ENCODE assay signal across 27 cellular contexts in the genomic region with DNA sequence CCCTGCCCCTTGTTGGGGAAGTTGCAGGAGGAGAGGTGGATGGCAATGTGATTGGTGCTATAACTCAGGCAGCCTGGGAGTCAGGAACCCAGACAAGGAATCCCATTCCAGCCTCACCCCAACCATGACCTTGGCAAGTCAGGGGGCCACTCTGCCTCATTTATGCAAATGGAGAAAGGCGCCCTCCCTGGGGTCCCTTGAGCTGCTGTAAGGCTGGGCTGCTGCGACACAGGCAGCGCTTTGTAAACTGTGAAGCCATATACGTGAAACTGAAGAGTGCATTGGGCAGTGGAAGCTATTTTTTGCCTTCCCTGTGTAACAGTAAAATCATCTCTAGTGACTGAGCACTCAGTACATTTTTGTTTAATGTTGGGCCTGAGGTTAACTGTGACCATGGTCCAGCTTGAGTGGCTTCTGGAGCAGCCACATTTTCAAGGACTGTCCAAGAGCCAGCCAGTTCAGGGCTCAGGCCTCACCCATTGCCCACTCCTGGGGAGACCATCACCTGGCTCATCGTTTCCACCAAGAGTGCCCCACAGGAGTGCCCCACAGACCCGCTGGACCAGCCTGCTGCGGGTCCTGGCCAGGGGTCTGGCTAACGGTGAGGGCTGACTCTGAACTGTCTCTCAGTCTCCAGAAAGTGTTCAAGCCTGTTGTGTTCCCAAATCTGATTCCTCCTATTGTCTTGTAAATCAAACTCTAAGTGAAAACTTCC. TPM values are rescaled to one million over a fixed set of nuclear protein-coding genes. Genes with fewer than 3 reads are reported as not detected.
DNase-seq lines count a peak whose midpoint lies in the region; ATAC-seq, FAIRE-seq and TF ChIP-seq lines count a peak whose summit lies in the region.
"Had no signal": no experiment of that assay in that cellular context is flagged by ENCODE, and none has a peak within 500 bp of the region (broad histone marks: within the 10 kb centered on the region; RNA-seq: fewer than 3 reads in every experiment).

No MANE protein-coding gene starts in this region.

- H3K79me2 ChIP-seq in SK-N-SH (ENCODE audit: insufficient read depth) (no peaks in the 10 kb centered on the region; the same call in 1 of the 2 replicates), osteoblast (ENCODE audit: insufficient read depth, low read length) (no peaks in the 10 kb centered on the region)

- no peak for FAIRE-seq in RCC 7860 (lab: Jason Lieb, UNC)
- FAIRE-seq: G401.6, HTR-8/SVneo had no signal

- H3K9ac ChIP-seq in SK-N-SH (no peak overlapping the region), endodermal cell (ENCODE audit: extremely low read depth, low read length, poor library complexity, severe bottlenecking) (no peak overlapping the region), colonic mucosa (ENCODE audit: low read depth in 2 of 2, low read length in 2 of 2) (no peak overlapping the region)

- H3K27me3 Mint-ChIP-seq in endodermal cell (ENCODE audit: insufficient read depth) = no peaks in the 10 kb centered on the region
- H3K27me3 Mint-ChIP-seq: CD8-positive, alpha-beta memory T cell; IgD-negative memory B cell had no signal

- intact Hi-C loops in colonic mucosa (cut with DNase I) = no loop called here

- H3K4me3 ChIP-seq in SK-N-SH (ENCODE audit: low read depth in 2 of 2, low read length in 1 of 2) = no peak overlapping the region
- H3K4me3 ChIP-seq in HEK293 (ENCODE audit: low read depth, low read length) = no peak overlapping the region
- H3K4me3 ChIP-seq in endodermal cell (ENCODE audit: low read length) = no peak overlapping the region
- no peak overlapping the region for H3K4me3 ChIP-seq in osteoblast (ENCODE audit: insufficient read depth, low read length)
- H3K4me3 ChIP-seq in colonic mucosa = no peak overlapping the region
- H3K4me3 ChIP-seq: SJCRH30 had no signal

- H2AFZ ChIP-seq in SK-N-SH (ENCODE audit: low read depth) = no peak overlapping the region
- no peak overlapping the region for H2AFZ ChIP-seq in osteoblast (ENCODE audit: low read length)

- 96% methylated on average over 4 of the region's 8 CpGs for WGBS in SK-N-SH (ENCODE audit: low lambda C conversion rate)
- WGBS in endodermal cell (ENCODE audit: insufficient coverage in 1 of 2, insufficient read length in 1 of 2), 2 experiments = 96% methylated on average over 7 to 8 of the region's 8 CpGs

- DNase-seq in SK-N-SH (peak; percentile 23), endodermal cell (no peak), osteoblast (ENCODE audit: insufficient read length, low spot score, missing footprints) (peak; percentile 79), RCC 7860 (ENCODE audit: low spot score) (no peak), colonic mucosa (no peak)
- DNase-seq: ACHN, Calu3, DMS153, H9, MV-4-11, NCI-H1105 treated with DMSO at 0.1 percent for 48 hours, NCI-H2081, NCI-H2171, NCI-H345, NCI-H524, NCI-H82, SJCRH30 had no signal

- peaks cover 1% of the 10 kb centered on the region for H3K9me3 Mint-ChIP-seq in endodermal cell
- H3K9me3 Mint-ChIP-seq: CD8-positive, alpha-beta memory T cell; IgD-negative memory B cell had no signal

- H3K9me3 ChIP-seq in SK-N-SH (no peaks in the 10 kb centered on the region), HEK293 (ENCODE audit: control insufficient read depth, insufficient read depth, low read depth, low read length) (no peaks in the 10 kb centered on the region), endodermal cell (ENCODE audit: control insufficient read depth, low read length) (no peaks in the 10 kb centered on the region), osteoblast (ENCODE audit: low read depth, low read length) (no peaks in the 10 kb centered on the region), colonic mucosa (no peaks in the 10 kb centered on the region)
- H3K9me3 ChIP-seq: SJCRH30 had no signal

- peaks cover 4% of the 10 kb centered on the region for H3F3A ChIP-seq in SK-N-SH (replicated peaks; ENCODE audit: insufficient read depth)

- peaks cover 90% of the 10 kb centered on the region for H3K36me3 Mint-ChIP-seq in endodermal cell (ENCODE audit: low read depth)
- H3K36me3 Mint-ChIP-seq: CD8-positive, alpha-beta memory T cell had no signal

- H3K27ac ChIP-seq in SK-N-SH (ENCODE audit: low read depth in 2 of 2, low read length in 1 of 2) (no peak overlapping the region), HEK293 (ENCODE audit: extremely low read depth, low read depth, low read length) (peak overlapping the region; percentile 40; the same call in 1 of the 2 replicates), endodermal cell (ENCODE audit: low read depth, low read length) (peak overlapping the region; percentile 24), osteoblast (ENCODE audit: low read depth, low read length) (no peak overlapping the region), colonic mucosa (no peak overlapping the region)
- H3K27ac ChIP-seq: 22Rv1, C4-2B, SJCRH30 had no signal

- H3K4me2 ChIP-seq in SK-N-SH (no peak overlapping the region), osteoblast (ENCODE audit: insufficient read depth, low read length) (no peak overlapping the region)

- no peak for ATAC-seq in SK-N-SH treated with all-trans-retinoic acid at 6 μM for 48 hours
- no peak for ATAC-seq in GM18511 (IDR thresholded peaks at IDR 0.05; ENCODE audit: unreplicated experiment)
- ATAC-seq: Panc1 had no signal

- POLR2A ChIA-PET in SK-N-SH (lab: Yijun Ruan, JAX) = no interaction called here
- POLR2A ChIA-PET in HEK293 (lab: Yijun Ruan, JAX) = no interaction called here

- CTCF ChIA-PET in SK-N-SH (lab: Yijun Ruan, JAX) = interaction anchor here (0.6 to 5.5 kb wide), 3 partner anchors 19 to 45 kb away, joined by 3 to 27 read pairs (median 3); no protein-coding TSS in a partner anchor
- CTCF ChIA-PET in HEK293 (lab: Yijun Ruan, JAX) = interaction anchor here (0.6 to 1.3 kb wide), 3 partner anchors 19 to 1199 kb away, joined by 3 read pairs; no protein-coding TSS in a partner anchor

- no peak overlapping the region for H3K4me3 Mint-ChIP-seq in endodermal cell
- H3K4me3 Mint-ChIP-seq: CD8-positive, alpha-beta memory T cell; H9; IgD-negative memory B cell had no signal

- H3K36me3 ChIP-seq in SK-N-SH (replicated peaks in 1 of 2; ENCODE audit: control insufficient read depth in 1 of 2, insufficient read depth in 2 of 2, low read length in 1 of 2) (peaks cover 24 to 90% of the 10 kb centered on the region in 2 experiments), HEK293 (ENCODE audit: control insufficient read depth in 2 of 2, insufficient read depth in 1 of 2, low read length in 2 of 2) (peaks cover 70 to 98% of the 10 kb centered on the region in 2 experiments), endodermal cell (ENCODE audit: control insufficient read depth, insufficient read depth, low read length) (peaks cover 91% of the 10 kb centered on the region), osteoblast (ENCODE audit: insufficient read depth, low read length) (peaks cover 90% of the 10 kb centered on the region), colonic mucosa (no peaks in the 10 kb centered on the region)

- TF ChIP-seq RAD21 in SK-N-SH (IDR thresholded peaks at IDR 0.05; ENCODE audit: low read length) = no peak

- H3K27ac Mint-ChIP-seq in endodermal cell = no peak overlapping the region
- H3K27ac Mint-ChIP-seq: CD8-positive, alpha-beta memory T cell had no signal

- H3K4me1 Mint-ChIP-seq in endodermal cell = no peaks in the 10 kb centered on the region
- H3K4me1 Mint-ChIP-seq: CD8-positive, alpha-beta memory T cell; IgD-negative memory B cell had no signal

- no peaks in the 10 kb centered on the region for H3K9me2 ChIP-seq in SK-N-SH

- H4K20me1 ChIP-seq in SK-N-SH (ENCODE audit: insufficient read depth) (no peaks in the 10 kb centered on the region), osteoblast (ENCODE audit: insufficient read depth, low read length) (no peaks in the 10 kb centered on the region)

- no peak for TF ChIP-seq CTCF in SK-N-SH (IDR thresholded peaks at IDR 0.05)
- TF ChIP-seq CTCF in HEK293 (tag by site-specific recombination; IDR thresholded peaks at IDR 0.05) = no peak
- no peak for TF ChIP-seq CTCF in endodermal cell (conservative IDR thresholded peaks at IDR 0.05)
- no peak for TF ChIP-seq CTCF in osteoblast (IDR thresholded peaks at IDR 0.05; ENCODE audit: extremely low read depth, low read depth, low read length)
- no peak for TF ChIP-seq CTCF in colonic mucosa (IDR thresholded peaks at IDR 0.05)

- no peaks in the 10 kb centered on the region for H3K27me3 ChIP-seq in SK-N-SH (ENCODE audit: insufficient read depth)
- no peaks in the 10 kb centered on the region for H3K27me3 ChIP-seq in endodermal cell (ENCODE audit: control insufficient read depth, insufficient read depth, low read length, poor library complexity, severe bottlenecking)
- no peaks in the 10 kb centered on the region for H3K27me3 ChIP-seq in osteoblast (ENCODE audit: insufficient read depth, low read length)
- H3K27me3 ChIP-seq in colonic mucosa = no peaks in the 10 kb centered on the region
- H3K27me3 ChIP-seq: SJCRH30 had no signal

- TF ChIP-seq EP300 in SK-N-SH (IDR thresholded peaks at IDR 0.05; ENCODE audit: borderline replicate concordance in 1 of 2, low read depth in 1 of 2, low read length in 1 of 2) = no peak

- H3K4me1 ChIP-seq in SK-N-SH (ENCODE audit: control insufficient read depth in 1 of 2, insufficient read depth in 2 of 2, low read depth in 1 of 2, low read length in 1 of 2) (no peaks in the 10 kb centered on the region), HEK293 (ENCODE audit: control insufficient read depth, insufficient read depth, low read length) (no peaks in the 10 kb centered on the region), endodermal cell (ENCODE audit: control insufficient read depth, insufficient read depth, low read length) (no peaks in the 10 kb centered on the region), osteoblast (ENCODE audit: insufficient read depth, low read length) (no peaks in the 10 kb centered on the region), colonic mucosa (no peaks in the 10 kb centered on the region)
- H3K4me1 ChIP-seq: SJCRH30 had no signal

RNA-seq across cellular contexts. Expression of a gene that starts 27.9 kb away (rescaled TPM):
- polyA plus RNA-seq in SK-N-SH (2012; rRNA removed) = 11.2 and 12.0 TPM in 2 replicates
- 5.8 and 7.6 TPM in 2 replicates for polyA plus RNA-seq in SK-N-SH (2012; cell fraction: cytosol; rRNA removed)
- polyA plus RNA-seq in SK-N-SH (2012; cell fraction: nucleus; rRNA removed) = 26.1 and 33.6 TPM in 2 replicates
- total RNA-seq in endodermal cell (10 to 100 TPM; 22.9 to 24.4 TPM), osteoblast (10.6 and 12.3 TPM in 2 replicates), colonic mucosa (1 to 10 TPM; 1.1 to 1.2 TPM)
- polyA plus RNA-seq in endodermal cell (2013, experiment 1 of 2) = 9.7 TPM
- polyA plus RNA-seq in endodermal cell (2013, experiment 2 of 2) = 8.9 TPM
- polyA plus RNA-seq: CD8-positive, alpha-beta memory T cell; IgD-negative memory B cell had no signal

RNA-seq across cellular contexts. Expression of a gene that starts 51.8 kb away (rescaled TPM):
- polyA plus RNA-seq in SK-N-SH (2012; rRNA removed) = 0.08 TPM in 2 replicates
- polyA plus RNA-seq in SK-N-SH (2012; cell fraction: cytosol; rRNA removed) = 0.09 and 0.10 TPM in 2 replicates
- 0.39 and 0.40 TPM in 2 replicates for polyA plus RNA-seq in SK-N-SH (2012; cell fraction: nucleus; rRNA removed)
- total RNA-seq in endodermal cell (under 1 TPM; 0.11 to 0.22 TPM), osteoblast (under 0.01 TPM in 1 of 2 replicates, not detected in the other), colonic mucosa (1 to 10 TPM in 1 of 2 donors, under 1 TPM in 1; 0.90 to 1.2 TPM)
- polyA plus RNA-seq in endodermal cell (2013, experiment 1 of 2) = 0.18 TPM
- 0.21 TPM for polyA plus RNA-seq in endodermal cell (2013, experiment 2 of 2)
- total RNA-seq: SJCRH30 had no signal
- polyA plus RNA-seq: CD8-positive, alpha-beta memory T cell; IgD-negative memory B cell had no signal

RNA-seq across cellular contexts. Expression of a gene that starts 52.1 kb away (rescaled TPM):
- 2.0 and 3.2 TPM in 2 replicates for polyA plus RNA-seq in SK-N-SH (2012; rRNA removed)
- polyA plus RNA-seq in SK-N-SH (2012; cell fraction: cytosol; rRNA removed) = 1.2 and 1.8 TPM in 2 replicates
- 6.9 and 7.1 TPM in 2 replicates for polyA plus RNA-seq in SK-N-SH (2012; cell fraction: nucleus; rRNA removed)
- total RNA-seq in endodermal cell = 10 to 100 TPM; 21.9 to 27.2 TPM
- 20.9 TPM for polyA plus RNA-seq in endodermal cell (2013, experiment 1 of 2)
- polyA plus RNA-seq in endodermal cell (2013, experiment 2 of 2) = 19.5 TPM
- 0.72 and 0.88 TPM in 2 replicates for total RNA-seq in osteoblast
- 10 to 100 TPM in 1 of 2 donors, 1 to 10 TPM in 1; 2.9 to 14.6 TPM for total RNA-seq in colonic mucosa
- polyA plus RNA-seq: CD8-positive, alpha-beta memory T cell; IgD-negative memory B cell had no signal

Comparison
In these comparisons a context has a peak if more than half of its experiments do, and no peak if none do; other contexts are left out.
1. DNase-seq: peak in SK-N-SH (single experiment) and osteoblast (single experiment); none in endodermal cell (single experiment), RCC 7860 (single experiment) and colonic mucosa (single experiment).
2. H3K27ac ChIP-seq: peak in HEK293 (single experiment) and endodermal cell (single experiment); none in SK-N-SH (0 of 2), osteoblast (single experiment) and colonic mucosa (single experiment).